In genomic region chr9:128552744-128553221, GRCh38 we compare ENCODE assay signal across 1 cellular context.
TF ChIP-seq lines count a peak whose summit lies in the region.

No MANE protein-coding gene starts in this region.

TF ChIP-seq in GM12878, 131 proteins besides CTCF, POLR2A, EP300 and RAD21 (continued from another document):
- TF ChIP-seq IRF5 (IDR thresholded peaks at IDR 0.05; ENCODE audit: borderline replicate concordance) (no peak), PBX3 (IDR thresholded peaks at IDR 0.05; ENCODE audit: insufficient replicate concordance, low read depth, low read length) (no peak), IKZF1 (conservative IDR thresholded peaks at IDR 0.05) (peak; percentile 76), JUND (IDR thresholded peaks at IDR 0.05; ENCODE audit: low read depth, low read length) (no peak), FOS (IDR thresholded peaks at IDR 0.05; ENCODE audit: borderline replicate concordance, extremely low read depth, insufficient read length) (no peak), BCL3 (IDR thresholded peaks at IDR 0.05; ENCODE audit: borderline replicate concordance, insufficient read depth, low read depth, low read length, poor library complexity, severe bottlenecking) (peak; percentile 9), EED (IDR thresholded peaks at IDR 0.05; ENCODE audit: low read depth) (no peak)
